8 cellular contexts compared by ENCODE assay signal in the genomic region with DNA sequence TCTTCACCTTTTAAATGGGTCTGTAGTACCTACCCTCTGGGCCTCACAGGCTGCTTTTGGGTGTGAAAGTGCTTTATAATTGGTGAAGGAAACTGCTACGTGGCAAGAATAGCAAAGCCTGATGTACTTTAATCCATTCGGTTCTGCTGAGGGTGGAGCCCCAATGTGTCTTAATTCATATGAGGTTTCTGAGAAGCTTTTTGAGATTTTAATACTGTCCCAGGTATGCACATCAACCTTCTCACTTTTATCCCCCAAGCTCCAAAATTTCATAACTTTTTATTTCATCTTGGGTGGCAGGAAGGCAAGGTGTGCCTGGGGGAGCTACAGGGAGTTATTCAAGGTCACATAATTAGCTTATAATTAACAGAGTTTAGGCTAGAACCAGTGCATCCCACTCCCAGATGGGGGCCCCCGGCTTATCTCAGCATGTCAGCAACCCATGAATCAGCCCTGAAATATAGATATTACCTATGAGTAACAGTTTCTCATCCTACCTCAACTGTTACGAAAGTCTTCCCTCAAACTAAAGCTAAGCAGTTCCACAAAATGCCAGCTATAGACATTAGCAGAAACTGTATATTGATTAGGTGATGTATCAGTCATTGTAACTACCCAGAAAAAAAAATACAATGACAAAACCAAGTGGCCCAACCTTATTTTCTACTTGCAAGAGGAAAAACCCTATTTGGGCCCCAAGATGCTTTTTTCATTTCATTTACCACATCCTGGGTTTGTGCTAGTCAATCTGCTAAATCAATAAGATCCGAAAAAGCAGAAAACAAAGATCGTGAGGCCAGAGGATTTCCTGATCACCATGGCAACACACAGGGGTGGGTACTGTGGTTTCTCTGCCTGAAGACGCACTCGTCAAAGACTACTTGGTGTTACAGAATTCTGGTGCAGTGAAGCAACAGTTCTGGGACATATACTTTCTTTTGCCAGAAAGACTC. TPM values are rescaled to one million over a fixed set of nuclear protein-coding genes. Genes with fewer than 3 reads are reported as not detected.
A peak's percentile ranks its signal among the peaks of the same experiment; 100 is the strongest.
DNase-seq lines count a peak whose midpoint lies in the region; ATAC-seq and TF ChIP-seq lines count a peak whose summit lies in the region.

No MANE protein-coding gene starts in this region.

- peak; percentile 84 for ATAC-seq in GM19438 (IDR thresholded peaks at IDR 0.05; ENCODE audit: low read depth, unreplicated experiment)
- peak; percentile 71 for ATAC-seq in HG03558 (IDR thresholded peaks at IDR 0.05; ENCODE audit: extremely low read depth, unreplicated experiment)
- peak; percentile 79 for ATAC-seq in activated CD4-positive, CD25-positive, alpha-beta regulatory T cell treated with anti-CD3 and anti-CD28 coated beads, Interleukin-2, amount 50 U/mL, for 24 hours

- DNase-seq in AG20443 (ENCODE audit: low spot score) (peak; percentile 83), coronary artery (ENCODE audit: low spot score) (no peak), pulmonary artery endothelial cell (ENCODE audit: low read depth, low spot score) (peak; percentile 22), amniotic stem cell (lab: John Stamatoyannopoulos, UW) (no peak), NCI-H1694 treated with DMSO at 0.1 percent for 48 hours (lab: John Stamatoyannopoulos, UW) (no peak)

- H3K4me3 ChIP-seq in coronary artery: peak overlapping the region; percentile 6

- H3K27ac ChIP-seq in coronary artery: peak overlapping the region; percentile 30 to 82

- no peak for TF ChIP-seq CTCF in coronary artery (IDR thresholded peaks at IDR 0.05)

RNA-seq across cellular contexts. Expression of gene CD44, which starts 26.7 kb away (rescaled TPM):
- 22.8 and 67.5 TPM in 2 replicates for total RNA-seq in pulmonary artery endothelial cell

Comparison
In these comparisons a context has a peak if more than half of its experiments do, and no peak if none do; other contexts are left out.
1. DNase-seq: peak in AG20443 (single experiment) and pulmonary artery endothelial cell (single experiment); none in coronary artery (single experiment), amniotic stem cell (single experiment) and NCI-H1694 treated with DMSO at 0.1 percent for 48 hours (single experiment).
2. Peak in every context shown above with its lines, with median percentiles within 50 percentile points of each other: ATAC-seq.